In the genomic region with DNA sequence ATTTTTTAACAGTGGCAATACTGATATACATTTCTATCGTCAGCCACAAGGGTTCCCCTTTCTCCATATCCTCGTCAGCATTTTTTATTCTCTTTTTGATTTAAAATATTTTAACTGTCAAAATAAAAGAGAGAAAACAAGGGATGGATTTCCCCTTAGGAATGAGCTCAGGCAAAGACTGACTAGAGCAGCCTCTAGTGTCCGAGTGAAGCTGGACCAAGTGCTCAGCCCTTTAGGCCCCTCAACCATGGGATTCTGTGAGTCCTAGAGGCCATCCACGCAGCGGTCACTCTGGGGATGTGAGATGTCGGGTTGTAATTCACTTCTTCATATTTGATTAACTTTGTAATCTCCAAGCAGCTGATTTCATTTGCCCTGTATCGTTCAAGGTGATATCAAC, we compare ENCODE assay signal across 16 cellular contexts.
DNase-seq lines count a peak whose midpoint lies in the region; ATAC-seq and TF ChIP-seq lines count a peak whose summit lies in the region.
"Had no signal": no experiment of that assay in that cellular context is flagged by ENCODE, and none has a peak within 500 bp of the region (broad histone marks: within the 10 kb centered on the region; RNA-seq: fewer than 3 reads in every experiment).

No MANE protein-coding gene starts in this region.

- peak; percentile 69 for DNase-seq in H7
- no peak for DNase-seq in WTC11 (ENCODE audit: low spot score)
- no peak for DNase-seq in mesothelial cell of epicardium (ENCODE audit: low spot score in 2 of 2, unreplicated experiment in 2 of 2)
- DNase-seq in OCI-M2 (lab: John Stamatoyannopoulos, UW; ENCODE audit: unreplicated experiment) = no peak
- no peak for DNase-seq in activated CD4-positive, alpha-beta T cell treated with anti-CD3 and anti-CD28 coated beads for 1 hour
- DNase-seq in aorta = no peak
- DNase-seq: CD4-positive, alpha-beta memory T cell; KBM-7; NCI-H1048; NCI-H1436 treated with DMSO at 0.1 percent for 48 hours; NCI-H2029 treated with DMSO at 0.1 percent for 48 hours; RPMI8226; SIG-M5; T-helper 2 cell had no signal

- no peaks in the 10 kb centered on the region for H3K4me1 ChIP-seq in aorta (ENCODE audit: control insufficient read depth in 1 of 2, insufficient read depth in 2 of 2, low read length in 2 of 2)

- H3K4me3 ChIP-seq in H7 (ENCODE audit: insufficient read depth, low read depth, low read length) (no peak overlapping the region), aorta (ENCODE audit: low read length in 2 of 2) (no peak overlapping the region)

- ATAC-seq in WTC11 (0 out of 2 replicates have a peak, but pooled peaks have one; percentile 43), aorta (ENCODE audit: low FRiP score) (no peak), GM19467 (IDR thresholded peaks at IDR 0.05; ENCODE audit: unreplicated experiment) (no peak)

- H3K27ac ChIP-seq in aorta (ENCODE audit: low read depth in 1 of 2, low read length in 2 of 2) = no peak overlapping the region

- POLR2A ChIA-PET in WTC11 (lab: Charles Lee) = no interaction called here

- H3K36me3 ChIP-seq in H7 (replicated peaks; ENCODE audit: control insufficient read depth, insufficient read depth, low read length) (no peaks in the 10 kb centered on the region), aorta (ENCODE audit: control insufficient read depth in 1 of 2, insufficient read depth in 2 of 2, low read length in 1 of 2) (no peaks in the 10 kb centered on the region)

- H3K27me3 ChIP-seq in H7 (ENCODE audit: control insufficient read depth, insufficient read depth, low read length) = no peaks in the 10 kb centered on the region
- H3K27me3 ChIP-seq in aorta (ENCODE audit: control insufficient read depth in 1 of 2, insufficient read depth in 2 of 2, low read length in 1 of 2) = no peaks in the 10 kb centered on the region

- H3K36me3 Mint-ChIP-seq in WTC11 (no peaks in the 10 kb centered on the region), mesothelial cell of epicardium (no peaks in the 10 kb centered on the region)
- H3K36me3 Mint-ChIP-seq: CD4-positive, alpha-beta memory T cell had no signal

- H3K9me3 Mint-ChIP-seq in WTC11 (peaks cover 7% of the 10 kb centered on the region; the same call in 1 of the 2 replicates), mesothelial cell of epicardium (peaks cover 2% of the 10 kb centered on the region)

- CTCF ChIA-PET in WTC11 (lab: Charles Lee) = no interaction called here

- H3K4me3 Mint-ChIP-seq in WTC11 (no peak overlapping the region), mesothelial cell of epicardium (no peak overlapping the region)
- H3K4me3 Mint-ChIP-seq: CD4-positive, alpha-beta memory T cell had no signal

- no peak overlapping the region for H3K27ac Mint-ChIP-seq in WTC11
- no peak overlapping the region for H3K27ac Mint-ChIP-seq in mesothelial cell of epicardium
- H3K27ac Mint-ChIP-seq: CD4-positive, alpha-beta memory T cell had no signal

- H3K4me1 Mint-ChIP-seq in WTC11 (no peaks in the 10 kb centered on the region), mesothelial cell of epicardium (no peaks in the 10 kb centered on the region)
- H3K4me1 Mint-ChIP-seq: CD4-positive, alpha-beta memory T cell had no signal

- WGBS in aorta, 2 donors = 35 to 41% methylated on average over 7 of the region's 7 CpGs

- intact Hi-C loops in aorta (cut with DNase I) = no loop called here

- peak; percentile 14; the same call in 1 of the 2 replicates for TF ChIP-seq CTCF in LNCAP (IDR thresholded peaks at IDR 0.05)
- no peak for TF ChIP-seq CTCF in WTC11 (IDR thresholded peaks at IDR 0.05)
- TF ChIP-seq CTCF in mesothelial cell of epicardium (IDR thresholded peaks at IDR 0.05; ENCODE audit: unreplicated experiment) = peak; percentile 16

- H3K9me3 ChIP-seq in aorta (ENCODE audit: control insufficient read depth, low read length) = peaks cover 3% of the 10 kb centered on the region

- H3K27me3 Mint-ChIP-seq in WTC11 (ENCODE audit: low read depth) = no peaks in the 10 kb centered on the region
- H3K27me3 Mint-ChIP-seq in mesothelial cell of epicardium (ENCODE audit: low read depth) = no peaks in the 10 kb centered on the region

TF ChIP-seq in WTC11, 78 proteins besides CTCF, POLR2A, EP300 and RAD21:
- TF ChIP-seq ZNF396 (CRISPR knock-in tag; IDR thresholded peaks at IDR 0.05; ENCODE audit: borderline replicate concordance) = no peak
- TF ChIP-seq, protein P1, sequence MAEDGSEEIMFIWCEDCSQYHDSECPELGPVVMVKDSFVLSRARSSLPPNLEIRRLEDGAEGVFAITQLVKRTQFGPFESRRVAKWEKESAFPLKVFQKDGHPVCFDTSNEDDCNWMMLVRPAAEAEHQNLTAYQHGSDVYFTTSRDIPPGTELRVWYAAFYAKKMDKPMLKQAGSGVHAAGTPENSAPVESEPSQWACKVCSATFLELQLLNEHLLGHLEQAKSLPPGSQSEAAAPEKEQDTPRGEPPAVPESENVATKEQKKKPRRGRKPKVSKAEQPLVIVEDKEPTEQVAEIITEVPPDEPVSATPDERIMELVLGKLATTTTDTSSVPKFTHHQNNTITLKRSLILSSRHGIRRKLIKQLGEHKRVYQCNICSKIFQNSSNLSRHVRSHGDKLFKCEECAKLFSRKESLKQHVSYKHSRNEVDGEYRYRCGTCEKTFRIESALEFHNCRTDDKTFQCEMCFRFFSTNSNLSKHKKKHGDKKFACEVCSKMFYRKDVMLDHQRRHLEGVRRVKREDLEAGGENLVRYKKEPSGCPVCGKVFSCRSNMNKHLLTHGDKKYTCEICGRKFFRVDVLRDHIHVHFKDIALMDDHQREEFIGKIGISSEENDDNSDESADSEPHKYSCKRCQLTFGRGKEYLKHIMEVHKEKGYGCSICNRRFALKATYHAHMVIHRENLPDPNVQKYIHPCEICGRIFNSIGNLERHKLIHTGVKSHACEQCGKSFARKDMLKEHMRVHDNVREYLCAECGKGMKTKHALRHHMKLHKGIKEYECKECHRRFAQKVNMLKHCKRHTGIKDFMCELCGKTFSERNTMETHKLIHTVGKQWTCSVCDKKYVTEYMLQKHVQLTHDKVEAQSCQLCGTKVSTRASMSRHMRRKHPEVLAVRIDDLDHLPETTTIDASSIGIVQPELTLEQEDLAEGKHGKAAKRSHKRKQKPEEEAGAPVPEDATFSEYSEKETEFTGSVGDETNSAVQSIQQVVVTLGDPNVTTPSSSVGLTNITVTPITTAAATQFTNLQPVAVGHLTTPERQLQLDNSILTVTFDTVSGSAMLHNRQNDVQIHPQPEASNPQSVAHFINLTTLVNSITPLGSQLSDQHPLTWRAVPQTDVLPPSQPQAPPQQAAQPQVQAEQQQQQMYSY (CRISPR knock-in tag; IDR thresholded peaks at IDR 0.05) = peak; percentile 73
TF ChIP-seq in WTC11: peak in this region for 1.
